In the genomic region with DNA sequence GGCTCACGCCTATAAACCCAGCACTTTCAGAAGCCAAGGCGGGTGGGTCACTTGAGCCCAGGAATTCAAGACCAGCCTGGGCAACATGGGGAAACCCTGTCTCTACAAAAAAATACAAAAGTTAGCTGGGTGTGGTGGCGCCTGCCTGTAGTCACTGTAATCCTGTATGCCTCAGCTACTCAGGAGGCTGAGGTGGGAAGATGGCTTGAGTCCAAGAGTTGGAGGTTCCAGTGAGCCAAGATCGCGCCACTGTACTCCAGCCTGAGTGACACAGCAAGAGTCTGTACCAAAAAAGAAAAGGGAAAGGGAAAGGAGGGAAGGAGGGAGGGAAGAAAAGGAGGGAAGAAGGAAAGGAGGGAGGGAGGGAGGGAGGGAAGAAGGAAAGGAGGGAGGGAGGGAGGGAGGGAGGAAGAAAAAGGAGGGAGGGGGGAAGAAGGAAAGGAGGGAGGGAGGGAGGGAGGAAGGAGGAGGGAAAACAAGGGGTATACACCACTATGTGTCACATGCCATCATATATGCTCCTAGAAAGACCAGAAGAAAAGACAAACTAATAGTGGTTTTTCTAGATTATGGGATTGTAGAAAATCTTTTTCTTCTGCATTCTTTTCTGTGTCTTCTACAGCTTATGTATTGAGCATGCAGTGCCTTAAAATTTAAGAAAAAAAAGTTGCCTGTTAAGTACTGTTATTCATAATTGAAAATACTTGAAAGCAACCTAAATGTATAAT, we compare ENCODE assay signal across 33 cellular contexts.
DNase-seq lines count a peak whose midpoint lies in the region; ATAC-seq, FAIRE-seq and TF ChIP-seq lines count a peak whose summit lies in the region.
"Had no signal": no experiment of that assay in that cellular context is flagged by ENCODE, and none has a peak within 500 bp of the region (broad histone marks: within the 10 kb centered on the region; RNA-seq: fewer than 3 reads in every experiment).

No MANE protein-coding gene starts in this region.

- no peaks in the 10 kb centered on the region for H3K9me3 Mint-ChIP-seq in endodermal cell
- H3K9me3 Mint-ChIP-seq: activated B cell treated with CpG ODN at 0.5 μM for 24 hours; activated naive CD8-positive, alpha-beta T cell treated with anti-CD3 and anti-CD28 coated beads, Interleukin-2, amount 10 ng/mL, durations not matched to agents 7 days and 5 days; activated T-cell treated with anti-CD3 and anti-CD28 coated beads, Interleukin-2, amount 50 U/mL, for 4 hours; CD8-positive, alpha-beta memory T cell; effector memory CD8-positive, alpha-beta T cell; naive B cell had no signal

- H3K4me3 ChIP-seq in bronchial epithelial cell (ENCODE audit: low read depth, low read length) (no peak overlapping the region), thyroid gland (replicated peaks in 1 of 3) (no peak overlapping the region), endodermal cell (ENCODE audit: low read length) (no peak overlapping the region)
- H3K4me3 ChIP-seq: esophagus muscularis mucosa, heart left ventricle, sigmoid colon, tibial nerve had no signal

- FAIRE-seq in bronchial epithelial cell (lab: Jason Lieb, UNC) = no peak
- FAIRE-seq: keratinocyte had no signal

- no peak for TF ChIP-seq POLR2A in thyroid gland (IDR thresholded peaks at IDR 0.05)

- WGBS in thyroid gland, 2 donors = 76 to 89% methylated on average over 5 of the region's 5 CpGs
- WGBS in endodermal cell (ENCODE audit: insufficient coverage in 1 of 2, insufficient read length in 1 of 2), 2 experiments = 89 to 93% methylated on average over 3 to 5 of the region's 5 CpGs

- no peak overlapping the region for H3K4me3 Mint-ChIP-seq in endodermal cell
- H3K4me3 Mint-ChIP-seq: activated B cell treated with CpG ODN at 0.5 μM for 24 hours; activated CD8-positive, alpha-beta memory T cell treated with anti-CD3 and anti-CD28 coated beads, Interleukin-2, amount 10 ng/mL, durations not matched to agents 7 days and 5 days; activated naive CD8-positive, alpha-beta T cell treated with anti-CD3 and anti-CD28 coated beads, Interleukin-2, amount 10 ng/mL, durations not matched to agents 7 days and 5 days; activated T-cell treated with anti-CD3 and anti-CD28 coated beads, Interleukin-2, amount 50 U/mL, for 4 hours; CD8-positive, alpha-beta memory T cell; effector memory CD8-positive, alpha-beta T cell had no signal

- H3K4me1 ChIP-seq in thyroid gland (peaks cover 33 to 35% of the 10 kb centered on the region in 2 donors), endodermal cell (ENCODE audit: control insufficient read depth, insufficient read depth, low read length) (peaks cover 8% of the 10 kb centered on the region)

- no peaks in the 10 kb centered on the region for H3K36me3 Mint-ChIP-seq in endodermal cell (ENCODE audit: low read depth)
- H3K36me3 Mint-ChIP-seq: activated CD8-positive, alpha-beta memory T cell treated with anti-CD3 and anti-CD28 coated beads, Interleukin-2, amount 10 ng/mL, durations not matched to agents 7 days and 5 days had no signal

- H3K9ac ChIP-seq in endodermal cell (ENCODE audit: extremely low read depth, low read length, poor library complexity, severe bottlenecking) = no peak overlapping the region

- peaks cover 14% of the 10 kb centered on the region for H3K4me1 Mint-ChIP-seq in endodermal cell

- H3K27me3 ChIP-seq in bronchial epithelial cell (ENCODE audit: control insufficient read depth, insufficient read depth, low read length) = no peaks in the 10 kb centered on the region
- H3K27me3 ChIP-seq in thyroid gland = no peaks in the 10 kb centered on the region
- H3K27me3 ChIP-seq in endodermal cell (ENCODE audit: control insufficient read depth, insufficient read depth, low read length, poor library complexity, severe bottlenecking) = no peaks in the 10 kb centered on the region
- H3K27me3 ChIP-seq: esophagus muscularis mucosa, heart left ventricle, sigmoid colon, tibial nerve had no signal

- TF ChIP-seq CTCF in bronchial epithelial cell (IDR thresholded peaks at IDR 0.05; ENCODE audit: insufficient read depth, low read length, severe bottlenecking) (no peak), thyroid gland (IDR thresholded peaks at IDR 0.05) (no peak), endodermal cell (conservative IDR thresholded peaks at IDR 0.05) (no peak)

- DNase-seq in Right ventricle myocardium inferior (ENCODE audit: missing footprints) (no peak), Right ventricle myocardium superior (no peak), M059J (ENCODE audit: low read depth) (peak; percentile 32), bronchial epithelial cell (ENCODE audit: low read depth) (peak; percentile 51), thyroid gland (peak; percentile 62 to 76), NCI-H1694 treated with DMSO at 0.1 percent for 48 hours (lab: John Stamatoyannopoulos, UW) (no peak), endodermal cell (no peak)
- DNase-seq: activated B cell treated with CpG ODN at 0.5 μM for 24 hours; activated CD4-positive, alpha-beta T cell treated with anti-CD3 and anti-CD28 coated beads, Interleukin-2, amount 50 U/mL, for 4 hours; activated CD8-positive, alpha-beta memory T cell treated with anti-CD3 and anti-CD28 coated beads, Interleukin-2, amount 10 ng/mL, durations not matched to agents 7 days and 5 days; activated gamma-delta T cell; activated naive CD8-positive, alpha-beta T cell treated with anti-CD3 and anti-CD28 coated beads, Interleukin-2, amount 10 ng/mL, durations not matched to agents 7 days and 5 days; activated T-cell treated with anti-CD3 and anti-CD28 coated beads, Interleukin-2, amount 50 U/mL, for 4 hours; aorta; CD8-positive, alpha-beta memory T cell; DMS153; effector memory CD8-positive, alpha-beta T cell; foreskin fibroblast; midbrain; naive B cell; NCI-H1694; NCI-H345; NCI-H748 treated with DMSO at 0.1 percent for 48 hours; posterior cingulate gyrus; sigmoid colon; stimulated activated CD4-positive, alpha-beta T cell treated with anti-CD3 and anti-CD28 coated beads, Interleukin-12 subunit alpha, Interleukin-12 subunit beta, amount 100 ng/mL, for 4 hours; stimulated activated CD4-positive, alpha-beta T cell treated with anti-CD3 and anti-CD28 coated beads, Interleukin-4, amount 100 ng/mL, for 1 hour; T-helper 1 cell had no signal

- no peaks in the 10 kb centered on the region for H3K36me3 ChIP-seq in bronchial epithelial cell (ENCODE audit: control insufficient read depth, insufficient read depth, low read length)
- H3K36me3 ChIP-seq in thyroid gland = no peaks in the 10 kb centered on the region
- no peaks in the 10 kb centered on the region for H3K36me3 ChIP-seq in endodermal cell (ENCODE audit: control insufficient read depth, insufficient read depth, low read length)
- H3K36me3 ChIP-seq: esophagus muscularis mucosa, heart left ventricle, sigmoid colon, tibial nerve had no signal

- no peak overlapping the region for H3K27ac Mint-ChIP-seq in endodermal cell
- H3K27ac Mint-ChIP-seq: activated B cell treated with CpG ODN at 0.5 μM for 24 hours; activated CD8-positive, alpha-beta memory T cell treated with anti-CD3 and anti-CD28 coated beads, Interleukin-2, amount 10 ng/mL, durations not matched to agents 7 days and 5 days; activated naive CD8-positive, alpha-beta T cell treated with anti-CD3 and anti-CD28 coated beads, Interleukin-2, amount 10 ng/mL, durations not matched to agents 7 days and 5 days; effector memory CD8-positive, alpha-beta T cell; naive B cell had no signal

- no peaks in the 10 kb centered on the region for H3K9me3 ChIP-seq in thyroid gland
- no peaks in the 10 kb centered on the region for H3K9me3 ChIP-seq in endodermal cell (ENCODE audit: control insufficient read depth, low read length)
- H3K9me3 ChIP-seq: esophagus muscularis mucosa, heart left ventricle, sigmoid colon, tibial nerve had no signal

- intact Hi-C loops in Right ventricle myocardium inferior (cut with DNase I) = no loop called here
- intact Hi-C loops in Right ventricle myocardium superior (cut with DNase I) = no loop called here
- intact Hi-C loops in thyroid gland (cut with DNase I) = no loop called here

- H3K27me3 Mint-ChIP-seq in endodermal cell (ENCODE audit: insufficient read depth) = no peaks in the 10 kb centered on the region
- H3K27me3 Mint-ChIP-seq: activated B cell treated with CpG ODN at 0.5 μM for 24 hours; activated CD8-positive, alpha-beta memory T cell treated with anti-CD3 and anti-CD28 coated beads, Interleukin-2, amount 10 ng/mL, durations not matched to agents 7 days and 5 days; activated naive CD8-positive, alpha-beta T cell treated with anti-CD3 and anti-CD28 coated beads, Interleukin-2, amount 10 ng/mL, durations not matched to agents 7 days and 5 days; CD8-positive, alpha-beta memory T cell; effector memory CD8-positive, alpha-beta T cell; naive B cell had no signal

- ATAC-seq in Right ventricle myocardium inferior (peak; percentile 46), Right ventricle myocardium superior (ENCODE audit: poor library complexity) (no peak)
- ATAC-seq: activated CD8-positive, alpha-beta memory T cell treated with anti-CD3 and anti-CD28 coated beads, Interleukin-2, amount 10 ng/mL, durations not matched to agents 7 days and 5 days; activated T-cell treated with anti-CD3 and anti-CD28 coated beads, Interleukin-2, amount 50 U/mL, for 4 hours; effector memory CD8-positive, alpha-beta T cell; HCT116 had no signal

- no peak overlapping the region for H3K27ac ChIP-seq in thyroid gland
- no peak overlapping the region for H3K27ac ChIP-seq in endodermal cell (ENCODE audit: low read depth, low read length)
- H3K27ac ChIP-seq: esophagus muscularis mucosa, heart left ventricle, sigmoid colon, tibial nerve had no signal

Comparison
In these comparisons a context has a peak if more than half of its experiments do, and no peak if none do; other contexts are left out.
1. DNase-seq: peak in M059J (single experiment), bronchial epithelial cell (single experiment) and thyroid gland (2 of 2); none in Right ventricle myocardium inferior (single experiment), Right ventricle myocardium superior (single experiment), NCI-H1694 treated with DMSO at 0.1 percent for 48 hours (single experiment) and endodermal cell (single experiment).